In the genomic region with DNA sequence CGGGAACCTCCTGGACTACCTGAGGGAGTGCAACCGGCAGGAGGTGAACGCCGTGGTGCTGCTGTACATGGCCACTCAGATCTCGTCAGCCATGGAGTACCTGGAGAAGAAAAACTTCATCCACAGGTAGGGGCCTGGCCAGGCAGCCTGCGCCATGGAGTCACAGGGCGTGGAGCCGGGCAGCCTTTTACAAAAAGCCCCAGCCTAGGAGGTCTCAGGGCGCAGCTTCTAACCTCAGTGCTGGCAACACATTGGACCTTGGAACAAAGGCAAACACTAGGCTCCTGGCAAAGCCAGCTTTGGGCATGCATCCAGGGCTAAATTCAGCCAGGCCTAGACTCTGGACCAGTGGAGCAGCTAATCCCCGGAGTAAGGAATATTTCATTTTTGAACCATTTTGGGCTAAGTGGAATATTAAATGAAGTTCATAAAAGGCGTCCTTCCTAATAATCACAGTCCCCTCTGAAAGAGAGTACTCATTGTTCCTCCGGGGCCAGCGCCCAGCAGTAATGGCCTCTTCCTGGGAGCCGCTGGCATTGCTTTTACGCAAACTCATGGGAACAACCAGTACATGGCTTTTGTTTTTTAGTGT, we compare ENCODE assay signal across 1 cellular context.
TF ChIP-seq lines count a peak whose summit lies in the region.

No MANE protein-coding gene starts in this region.

TF ChIP-seq in HepG2, 621 proteins besides CTCF, POLR2A, EP300 and RAD21 (continued from another document and continues in another):
- TF ChIP-seq, protein P1, sequence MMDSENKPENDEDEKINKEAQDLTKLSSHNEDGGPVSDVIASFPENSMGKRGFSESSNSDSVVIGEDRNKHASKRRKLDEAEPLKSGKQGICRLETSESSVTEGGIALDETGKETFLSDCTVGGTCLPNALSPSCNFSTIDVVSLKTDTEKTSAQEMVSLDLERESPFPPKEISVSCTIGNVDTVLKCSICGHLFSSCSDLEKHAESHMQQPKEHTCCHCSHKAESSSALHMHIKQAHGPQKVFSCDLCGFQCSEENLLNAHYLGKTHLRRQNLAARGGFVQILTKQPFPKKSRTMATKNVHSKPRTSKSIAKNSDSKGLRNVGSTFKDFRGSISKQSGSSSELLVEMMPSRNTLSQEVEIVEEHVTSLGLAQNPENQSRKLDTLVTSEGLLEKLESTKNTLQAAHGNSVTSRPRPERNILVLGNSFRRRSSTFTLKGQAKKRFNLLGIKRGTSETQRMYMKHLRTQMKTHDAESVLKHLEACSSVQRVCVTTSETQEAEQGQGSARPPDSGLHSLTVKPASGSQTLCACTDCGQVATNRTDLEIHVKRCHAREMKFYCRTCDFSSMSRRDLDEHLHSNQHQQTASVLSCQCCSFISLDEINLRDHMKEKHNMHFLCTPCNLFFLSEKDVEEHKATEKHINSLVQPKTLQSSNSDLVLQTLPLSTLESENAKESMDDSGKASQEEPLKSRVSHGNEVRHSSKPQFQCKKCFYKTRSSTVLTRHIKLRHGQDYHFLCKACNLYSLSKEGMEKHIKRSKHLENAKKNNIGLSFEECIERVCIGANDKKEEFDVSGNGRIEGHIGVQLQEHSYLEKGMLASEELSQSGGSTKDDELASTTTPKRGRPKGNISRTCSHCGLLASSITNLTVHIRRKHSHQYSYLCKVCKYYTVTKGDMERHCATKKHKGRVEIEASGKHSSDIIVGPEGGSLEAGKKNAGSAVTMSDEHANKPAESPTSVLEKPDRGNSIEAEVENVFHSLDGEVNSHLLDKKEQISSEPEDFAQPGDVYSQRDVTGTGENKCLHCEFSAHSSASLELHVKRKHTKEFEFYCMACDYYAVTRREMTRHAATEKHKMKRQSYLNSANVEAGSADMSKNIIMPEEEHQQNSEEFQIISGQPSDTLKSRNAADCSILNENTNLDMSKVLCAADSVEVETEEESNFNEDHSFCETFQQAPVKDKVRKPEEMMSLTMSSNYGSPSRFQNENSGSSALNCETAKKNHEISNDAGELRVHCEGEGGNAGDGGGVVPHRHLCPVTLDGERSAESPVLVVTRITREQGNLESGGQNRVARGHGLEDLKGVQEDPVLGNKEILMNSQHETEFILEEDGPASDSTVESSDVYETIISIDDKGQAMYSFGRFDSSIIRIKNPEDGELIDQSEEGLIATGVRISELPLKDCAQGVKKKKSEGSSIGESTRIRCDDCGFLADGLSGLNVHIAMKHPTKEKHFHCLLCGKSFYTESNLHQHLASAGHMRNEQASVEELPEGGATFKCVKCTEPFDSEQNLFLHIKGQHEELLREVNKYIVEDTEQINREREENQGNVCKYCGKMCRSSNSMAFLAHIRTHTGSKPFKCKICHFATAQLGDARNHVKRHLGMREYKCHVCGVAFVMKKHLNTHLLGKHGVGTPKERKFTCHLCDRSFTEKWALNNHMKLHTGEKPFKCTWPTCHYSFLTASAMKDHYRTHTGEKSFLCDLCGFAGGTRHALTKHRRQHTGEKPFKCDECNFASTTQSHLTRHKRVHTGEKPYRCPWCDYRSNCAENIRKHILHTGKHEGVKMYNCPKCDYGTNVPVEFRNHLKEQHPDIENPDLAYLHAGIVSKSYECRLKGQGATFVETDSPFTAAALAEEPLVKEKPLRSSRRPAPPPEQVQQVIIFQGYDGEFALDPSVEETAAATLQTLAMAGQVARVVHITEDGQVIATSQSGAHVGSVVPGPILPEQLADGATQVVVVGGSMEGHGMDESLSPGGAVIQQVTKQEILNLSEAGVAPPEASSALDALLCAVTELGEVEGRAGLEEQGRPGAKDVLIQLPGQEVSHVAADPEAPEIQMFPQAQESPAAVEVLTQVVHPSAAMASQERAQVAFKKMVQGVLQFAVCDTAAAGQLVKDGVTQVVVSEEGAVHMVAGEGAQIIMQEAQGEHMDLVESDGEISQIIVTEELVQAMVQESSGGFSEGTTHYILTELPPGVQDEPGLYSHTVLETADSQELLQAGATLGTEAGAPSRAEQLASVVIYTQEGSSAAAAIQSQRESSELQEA (CRISPR knock-in tag; IDR thresholded peaks at IDR 0.05; ENCODE audit: not compliant biosample characterization) = no peak
- TF ChIP-seq ESRRA (CRISPR knock-in tag; IDR thresholded peaks at IDR 0.05; ENCODE audit: low read depth) (no peak), MATR3 (CRISPR knock-in tag; IDR thresholded peaks at IDR 0.05) (no peak), ZNF549 (CRISPR knock-in tag; IDR thresholded peaks at IDR 0.05) (peak; percentile 95), HNF4A (CRISPR knock-in tag; IDR thresholded peaks at IDR 0.05) (peak; percentile 95), ZKSCAN1 (IDR thresholded peaks at IDR 0.05; ENCODE audit: low read length) (no peak), ZNF383 (CRISPR knock-in tag; IDR thresholded peaks at IDR 0.05; ENCODE audit: borderline replicate concordance) (no peak), WIZ (CRISPR knock-in tag; IDR thresholded peaks at IDR 0.05) (no peak), ZNF333 (CRISPR knock-in tag; IDR thresholded peaks at IDR 0.05; ENCODE audit: borderline replicate concordance) (no peak), MAFK (conservative IDR thresholded peaks at IDR 0.05 in 1 of 2, IDR thresholded peaks at IDR 0.05 in 1 of 2; ENCODE audit: low read length in 2 of 2) (peak in 1 of 2 experiments; percentile 90; a peak in 2 of 4 replicates), ZNF720 (CRISPR knock-in tag; IDR thresholded peaks at IDR 0.05) (no peak), ZNF12 (CRISPR knock-in tag; IDR thresholded peaks at IDR 0.05) (no peak), ZNF564 (CRISPR knock-in tag; IDR thresholded peaks at IDR 0.05) (no peak), AKAP8 (CRISPR knock-in tag; IDR thresholded peaks at IDR 0.05) (no peak), TFDP2 (CRISPR knock-in tag; IDR thresholded peaks at IDR 0.05) (no peak), ZNF780A (CRISPR knock-in tag; IDR thresholded peaks at IDR 0.05) (no peak), ZNF567 (CRISPR knock-in tag; IDR thresholded peaks at IDR 0.05; ENCODE audit: borderline replicate concordance) (no peak), BCL6 (CRISPR knock-in tag; IDR thresholded peaks at IDR 0.05) (no peak), KDM6A (CRISPR knock-in tag; IDR thresholded peaks at IDR 0.05; ENCODE audit: low read depth) (no peak), RXRB (CRISPR knock-in tag; IDR thresholded peaks at IDR 0.05; ENCODE audit: borderline replicate concordance) (0 out of 2 replicates have a peak, but pooled peaks have one; percentile 18), PHF8 (CRISPR knock-in tag; IDR thresholded peaks at IDR 0.05) (no peak), HNF4G (IDR thresholded peaks at IDR 0.05; ENCODE audit: borderline replicate concordance, low read depth, low read length) (peak; percentile 75), HNF4G (CRISPR knock-in tag; IDR thresholded peaks at IDR 0.05; ENCODE audit: borderline replicate concordance, low read depth) (peak; percentile 54; the same call in 1 of the 2 replicates), ATF7-NPFF (CRISPR knock-in tag; IDR thresholded peaks at IDR 0.05; ENCODE audit: low read depth) (no peak), ZBTB26 (CRISPR knock-in tag; IDR thresholded peaks at IDR 0.05; ENCODE audit: borderline replicate concordance) (0 out of 2 replicates have a peak, but pooled peaks have one; percentile 15), RXRA (CRISPR knock-in tag; IDR thresholded peaks at IDR 0.05) (0 out of 2 replicates have a peak, but pooled peaks have one; percentile 44), ZNF136 (CRISPR knock-in tag; IDR thresholded peaks at IDR 0.05; ENCODE audit: low read depth) (no peak), SALL1 (CRISPR knock-in tag; IDR thresholded peaks at IDR 0.05) (peak; percentile 80), ZSCAN21 (CRISPR knock-in tag; IDR thresholded peaks at IDR 0.05; ENCODE audit: borderline replicate concordance) (no peak), ZNF317 (CRISPR knock-in tag; IDR thresholded peaks at IDR 0.05) (no peak), ZNF639 (CRISPR knock-in tag; conservative IDR thresholded peaks at IDR 0.05) (no peak), HMGXB4 (CRISPR knock-in tag; IDR thresholded peaks at IDR 0.05; ENCODE audit: borderline replicate concordance in 1 of 2, low read depth in 1 of 2) (no peak), ZNF550 (CRISPR knock-in tag; IDR thresholded peaks at IDR 0.05; ENCODE audit: borderline replicate concordance) (no peak), ELF3 (CRISPR knock-in tag; IDR thresholded peaks at IDR 0.05) (0 out of 2 replicates have a peak, but pooled peaks have one; percentile 23), NR2C2 (CRISPR knock-in tag; IDR thresholded peaks at IDR 0.05; ENCODE audit: borderline replicate concordance) (no peak), JDP2 (CRISPR knock-in tag; IDR thresholded peaks at IDR 0.05; ENCODE audit: borderline replicate concordance) (no peak), KDM4B (CRISPR knock-in tag; IDR thresholded peaks at IDR 0.05) (no peak), TRIM24 (CRISPR knock-in tag; IDR thresholded peaks at IDR 0.05) (no peak), ZFX (CRISPR knock-in tag; IDR thresholded peaks at IDR 0.05; ENCODE audit: low read depth) (peak; percentile 62), PLRG1 (conservative IDR thresholded peaks at IDR 0.05) (no peak), ZNF138 (CRISPR knock-in tag; IDR thresholded peaks at IDR 0.05; ENCODE audit: low read depth) (no peak), POLR2AphosphoS5 (IDR thresholded peaks at IDR 0.05; ENCODE audit: low read depth, low read length) (no peak), ZSCAN20 (CRISPR knock-in tag; IDR thresholded peaks at IDR 0.05; ENCODE audit: borderline replicate concordance) (0 out of 2 replicates have a peak, but pooled peaks have one; percentile 29), ZNF615 (CRISPR knock-in tag; IDR thresholded peaks at IDR 0.05; ENCODE audit: borderline replicate concordance) (no peak), JUNB (CRISPR knock-in tag; IDR thresholded peaks at IDR 0.05; ENCODE audit: borderline replicate concordance) (no peak)
- TF ChIP-seq, protein P2, sequence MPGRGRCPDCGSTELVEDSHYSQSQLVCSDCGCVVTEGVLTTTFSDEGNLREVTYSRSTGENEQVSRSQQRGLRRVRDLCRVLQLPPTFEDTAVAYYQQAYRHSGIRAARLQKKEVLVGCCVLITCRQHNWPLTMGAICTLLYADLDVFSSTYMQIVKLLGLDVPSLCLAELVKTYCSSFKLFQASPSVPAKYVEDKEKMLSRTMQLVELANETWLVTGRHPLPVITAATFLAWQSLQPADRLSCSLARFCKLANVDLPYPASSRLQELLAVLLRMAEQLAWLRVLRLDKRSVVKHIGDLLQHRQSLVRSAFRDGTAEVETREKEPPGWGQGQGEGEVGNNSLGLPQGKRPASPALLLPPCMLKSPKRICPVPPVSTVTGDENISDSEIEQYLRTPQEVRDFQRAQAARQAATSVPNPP (CRISPR knock-in tag; IDR thresholded peaks at IDR 0.05) = no peak
- TF ChIP-seq, protein P3, sequence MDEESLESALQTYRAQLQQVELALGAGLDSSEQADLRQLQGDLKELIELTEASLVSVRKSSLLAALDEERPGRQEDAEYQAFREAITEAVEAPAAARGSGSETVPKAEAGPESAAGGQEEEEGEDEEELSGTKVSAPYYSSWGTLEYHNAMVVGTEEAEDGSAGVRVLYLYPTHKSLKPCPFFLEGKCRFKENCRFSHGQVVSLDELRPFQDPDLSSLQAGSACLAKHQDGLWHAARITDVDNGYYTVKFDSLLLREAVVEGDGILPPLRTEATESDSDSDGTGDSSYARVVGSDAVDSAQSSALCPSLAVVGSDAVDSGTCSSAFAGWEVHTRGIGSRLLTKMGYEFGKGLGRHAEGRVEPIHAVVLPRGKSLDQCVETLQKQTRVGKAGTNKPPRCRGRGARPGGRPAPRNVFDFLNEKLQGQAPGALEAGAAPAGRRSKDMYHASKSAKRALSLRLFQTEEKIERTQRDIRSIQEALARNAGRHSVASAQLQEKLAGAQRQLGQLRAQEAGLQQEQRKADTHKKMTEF (CRISPR knock-in tag; IDR thresholded peaks at IDR 0.05) = peak; percentile 29; the same call in 1 of the 2 replicates
